In genomic region chr5:150112211-150113046, GRCh38 we compare ENCODE assay signal across 10 cellular contexts. TPM values are rescaled to one million over a fixed set of nuclear protein-coding genes. Genes with fewer than 3 reads are reported as not detected.
DNase-seq lines count a peak whose midpoint lies in the region; ATAC-seq and TF ChIP-seq lines count a peak whose summit lies in the region.
"Had no signal": no experiment of that assay in that cellular context is flagged by ENCODE, and none has a peak within 500 bp of the region (broad histone marks: within the 10 kb centered on the region; RNA-seq: fewer than 3 reads in every experiment).

No MANE protein-coding gene starts in this region.

- H3K4me1 ChIP-seq in esophagus muscularis mucosa = peaks cover 11 to 17% (median 13%) of the 10 kb centered on the region in 4 donors

- peaks cover 6 to 40% (median 22%) of the 10 kb centered on the region in 4 donors for H3K36me3 ChIP-seq in esophagus muscularis mucosa

- H3K4me3 Mint-ChIP-seq in natural killer cell (no peak overlapping the region), immature natural killer cell (no peak overlapping the region)

- H3K27ac Mint-ChIP-seq in natural killer cell = peak overlapping the region in 1 of 2 donors; percentile 21
- H3K27ac Mint-ChIP-seq in immature natural killer cell = peak overlapping the region in 1 of 6 donors; percentile 10

- no peaks in the 10 kb centered on the region for H3K9me3 ChIP-seq in esophagus muscularis mucosa

- H3K4me3 ChIP-seq in AG10803 (ENCODE audit: low read length) = no peak overlapping the region
- H3K4me3 ChIP-seq in esophagus muscularis mucosa = no peak overlapping the region

- H3K36me3 Mint-ChIP-seq in natural killer cell (no peaks in the 10 kb centered on the region), immature natural killer cell (no peaks in the 10 kb centered on the region)

- peaks cover 0 to 13% of the 10 kb centered on the region in 2 donors for H3K27me3 Mint-ChIP-seq in natural killer cell (ENCODE audit: low read depth in 2 of 2)
- peaks cover 1 to 9% (median 2%) of the 10 kb centered on the region in 3 donors for H3K27me3 Mint-ChIP-seq in immature natural killer cell (ENCODE audit: low read depth in 3 of 3)

- H3K9me3 Mint-ChIP-seq in natural killer cell = no peaks in the 10 kb centered on the region
- H3K9me3 Mint-ChIP-seq in immature natural killer cell = no peaks in the 10 kb centered on the region

- intact Hi-C loops in esophagus muscularis mucosa (cut with DNase I) (no loop called here), natural killer cell (cut with micrococcal nuclease) (no loop called here)

- peak overlapping the region in 3 of 4 donors; percentile 34 to 41 (median 36) for H3K27ac ChIP-seq in esophagus muscularis mucosa (replicated peaks in 1 of 4)

- TF ChIP-seq CTCF in AG10803 (conservative IDR thresholded peaks at IDR 0.05; ENCODE audit: low read length) (no peak), esophagus muscularis mucosa (IDR thresholded peaks at IDR 0.05) (no peak), natural killer cell (IDR thresholded peaks at IDR 0.05) (no peak)

- H3K27me3 ChIP-seq in esophagus muscularis mucosa = no peaks in the 10 kb centered on the region

- 30% methylated on average over 3 of the region's 6 CpGs for WGBS in esophagus muscularis mucosa

- DNase-seq in AG10803 (ENCODE audit: low read depth) (peak; percentile 91), NCI-H446 treated with DMSO at 0.1 percent for 48 hours (lab: John Stamatoyannopoulos, UW) (peak; percentile 3), esophagus muscularis mucosa (ENCODE audit: extremely low spot score) (peak; percentile 92), non-pigmented ciliary epithelial cell (ENCODE audit: low read depth) (peak; percentile 54), natural killer cell (no peak), immature natural killer cell (no peak)
- DNase-seq: activated T-cell treated with anti-CD3 and anti-CD28 coated beads, Interleukin-2, amount 50 U/mL, for 1 hour; NCI-H774 had no signal

- H3K4me1 Mint-ChIP-seq in natural killer cell (peaks cover 12 to 15% of the 10 kb centered on the region in 2 donors), immature natural killer cell (peaks cover 0 to 16% of the 10 kb centered on the region in 2 donors)

- no peak for TF ChIP-seq EP300 in esophagus muscularis mucosa (IDR thresholded peaks at IDR 0.05)

- TF ChIP-seq POLR2A in esophagus muscularis mucosa (IDR thresholded peaks at IDR 0.05; ENCODE audit: low read depth) = no peak

- ATAC-seq in natural killer cell = no peak
- ATAC-seq in GM19467 (IDR thresholded peaks at IDR 0.05; ENCODE audit: unreplicated experiment) = no peak
- no peak for ATAC-seq in HG03520 (IDR thresholded peaks at IDR 0.05; ENCODE audit: unreplicated experiment)

RNA-seq across cellular contexts. Expression of gene CSF1R, which starts 26.1 kb away (rescaled TPM):
- 10 to 100 TPM; 24.9 to 51.7 (median 31.5) TPM for total RNA-seq in esophagus muscularis mucosa
- 10 to 100 TPM in 1 of 3 donors, 1 to 10 TPM in 2; 4.9 to 39.0 (median 7.8) TPM for total RNA-seq in natural killer cell
- polyA plus RNA-seq in immature natural killer cell = 10 to 100 TPM in 1 of 3 donors, 1 to 10 TPM in 1, under 1 TPM in 1; 0.82 to 10.4 (median 2.5) TPM

RNA-seq across cellular contexts. Expression of gene PDGFRB, which starts 43.2 kb away (rescaled TPM):
- total RNA-seq in esophagus muscularis mucosa (100 to 1,000 TPM in 2 of 4 donors, 10 to 100 TPM in 2; 83.1 to 219 (median 141) TPM), natural killer cell (10 to 100 TPM; 44.8 to 93.1 (median 61.6) TPM)
- polyA plus RNA-seq in immature natural killer cell = 10 to 100 TPM in 1 of 3 donors, 1 to 10 TPM in 2; 6.4 to 18.9 (median 7.1) TPM

RNA-seq across cellular contexts. Expression of gene CDX1, which starts 54.1 kb away (rescaled TPM):
- total RNA-seq in esophagus muscularis mucosa (under 1 TPM in 1 of 4 donors, not detected in 3; 0.23 TPM), natural killer cell (not detected)
- polyA plus RNA-seq in immature natural killer cell = not detected

Comparison
In these comparisons a context has a peak if more than half of its experiments do, and no peak if none do; other contexts are left out.
1. DNase-seq: peak in AG10803 (single experiment), NCI-H446 treated with DMSO at 0.1 percent for 48 hours (single experiment), esophagus muscularis mucosa (single experiment) and non-pigmented ciliary epithelial cell (single experiment); none in natural killer cell (single experiment) and immature natural killer cell (0 of 3).